Comparison of ENCODE assay signal across 18 cellular contexts in the genomic region with DNA sequence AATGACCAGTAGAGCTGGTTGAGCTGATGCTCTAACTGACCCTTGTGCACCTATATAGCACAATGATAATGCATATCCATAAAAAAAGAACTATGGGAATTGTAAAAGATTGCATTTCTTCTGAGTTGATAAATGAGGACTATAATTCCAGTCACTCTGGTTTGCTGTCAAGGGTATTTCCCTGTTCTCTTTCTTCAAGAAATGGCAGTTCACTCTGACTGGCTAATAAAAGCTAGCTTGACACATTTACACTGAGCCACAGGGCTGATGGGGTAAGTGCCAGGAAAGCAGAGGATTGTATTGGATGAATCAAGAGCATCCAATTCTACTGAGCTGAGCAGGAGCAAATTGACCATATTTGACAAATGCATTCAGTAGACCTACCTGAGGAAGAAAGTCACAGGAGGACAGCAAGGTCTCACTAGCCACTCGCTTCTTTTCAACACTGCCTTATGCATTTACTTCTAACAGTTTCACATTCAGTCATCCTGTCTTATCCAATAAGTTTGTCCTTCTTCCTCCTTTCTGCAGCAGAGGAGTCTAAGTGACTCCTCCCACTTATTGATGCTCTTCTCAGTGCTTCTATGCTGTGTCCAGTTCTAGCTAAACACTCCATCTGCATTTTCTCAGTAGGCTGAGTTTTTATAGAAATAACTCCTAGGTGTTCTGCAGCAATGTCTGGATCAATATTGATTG.
"Had no signal": no experiment of that assay in that cellular context is flagged by ENCODE, and none has a peak within 500 bp of the region (broad histone marks: within the 10 kb centered on the region; RNA-seq: fewer than 3 reads in every experiment).

No MANE protein-coding gene starts in this region.

- DNase-seq: colonic mucosa; dermis blood vessel endothelial cell; erythroblast; foreskin keratinocyte; head of caudate nucleus; kidney; left cardiac atrium; left ventricle myocardium inferior; mesenchymal stem cell; midbrain; occipital lobe; right lobe of liver; stimulated activated CD4-positive, alpha-beta T cell treated with anti-CD3 and anti-CD28 coated beads, Interleukin-4, amount 100 ng/mL, for 1 hour; stimulated activated CD8-positive, alpha-beta memory T cell treated with anti-CD3 and anti-CD28 coated beads, Interleukin-4, amount 100 ng/mL, for 48 hours; testis had no signal

- FAIRE-seq: endothelial cell of umbilical vein, kidney had no signal

- ATAC-seq: foreskin keratinocyte; left cardiac atrium; natural killer cell treated with Interleukin-12 subunit alpha and Interleukin-12 subunit beta and Interleukin-15 and Interleukin-18, amount 100 ng/mL, for 72 hours; right lobe of liver; stimulated activated effector memory CD8-positive, alpha-beta T cell treated with anti-CD3 and anti-CD28 coated beads, Interleukin-12 subunit alpha, Interleukin-12 subunit beta, amount 100 ng/mL, for 72 hours had no signal
